ENCODE assay signal across 8 cellular contexts in genomic region chr4:121156822-121157769, GRCh38. TPM values are rescaled to one million over a fixed set of nuclear protein-coding genes. Genes with fewer than 3 reads are reported as not detected.
DNase-seq lines count a peak whose midpoint lies in the region; ATAC-seq and TF ChIP-seq lines count a peak whose summit lies in the region.

No MANE protein-coding gene starts in this region.

- ATAC-seq in HG03045 (IDR thresholded peaks at IDR 0.05; ENCODE audit: unreplicated experiment), result no peak

- no peaks in the 10 kb centered on the region for H3K79me2 ChIP-seq in neural cell (replicated peaks; ENCODE audit: insufficient read depth, low read length)

- H3K9me3 ChIP-seq in AG04450 (ENCODE audit: control insufficient read depth, insufficient read depth, low read length) (no peaks in the 10 kb centered on the region), HUES64 (ENCODE audit: insufficient read depth, low read depth, low read length) (no peaks in the 10 kb centered on the region), neural cell (ENCODE audit: low read length) (no peaks in the 10 kb centered on the region)

- H3K9ac ChIP-seq in HUES64 (ENCODE audit: low read depth, low read length), result peak overlapping the region; percentile 69
- peak overlapping the region; percentile 43 for H3K9ac ChIP-seq in neural cell (ENCODE audit: low read length)

- TF ChIP-seq RAD21 in neural cell (conservative IDR thresholded peaks at IDR 0.05), result no peak

- peaks cover 10% of the 10 kb centered on the region; the same call in 1 of the 2 replicates for H3K4me1 ChIP-seq in HUES64 (ENCODE audit: insufficient read depth, low read length)

- H3K27ac ChIP-seq in AG04450 (ENCODE audit: low read depth, low read length) (no peak overlapping the region), HUES64 (ENCODE audit: low read depth, low read length) (no peak overlapping the region), neural cell (ENCODE audit: low read length) (no peak overlapping the region)

- WGBS in HUES64, result 2% methylated on average over 32 of the region's 32 CpGs

- no peaks in the 10 kb centered on the region for H4K20me1 ChIP-seq in neural cell (ENCODE audit: insufficient read depth)

- H3K4me3 ChIP-seq in AG04450 (ENCODE audit: low read depth, low read length), result peak overlapping the region; percentile 59
- peak overlapping the region; percentile 76 for H3K4me3 ChIP-seq in HUES64 (ENCODE audit: low read length)
- H3K4me3 ChIP-seq in neural cell (ENCODE audit: low read length), result peak overlapping the region; percentile 60

- no peaks in the 10 kb centered on the region for H3K9me2 ChIP-seq in neural cell (ENCODE audit: insufficient read depth, low read length)

- DNase-seq in AG04450 (ENCODE audit: low read depth, low spot score), result no peak
- DNase-seq in activated T-cell treated with anti-CD3 and anti-CD28 coated beads for 4 hours, result peak; percentile 11
- DNase-seq in fibroblast of peridontal ligament (ENCODE audit: extremely low read depth), result peak; percentile 31
- DNase-seq in NCI-H510A (lab: John Stamatoyannopoulos, UW), result no peak
- DNase-seq in NCI-H1436 (lab: John Stamatoyannopoulos, UW), result no peak

- H3F3A ChIP-seq in neural cell (ENCODE audit: insufficient read depth, low read length, poor library complexity, severe bottlenecking), result no peaks in the 10 kb centered on the region

- POLR2A ChIA-PET in AG04450 (lab: Yijun Ruan, JAX), result no interaction called here

- CTCF ChIA-PET in AG04450 (lab: Charles Lee), result interaction anchor here (4.7 kb wide), 1 partner anchor 35 kb away, joined by 28 read pairs; no protein-coding TSS in a partner anchor

- H2AFZ ChIP-seq in neural cell (ENCODE audit: low read depth, low read length), result no peak overlapping the region

- TF ChIP-seq EP300 in neural cell (conservative IDR thresholded peaks at IDR 0.05; ENCODE audit: poor library complexity, severe bottlenecking), result no peak

- H3K36me3 ChIP-seq in HUES64 (ENCODE audit: insufficient read depth, low read length) (no peaks in the 10 kb centered on the region), neural cell (ENCODE audit: insufficient read depth, low read length) (no peaks in the 10 kb centered on the region)

- H3K27me3 ChIP-seq in AG04450 (ENCODE audit: control insufficient read depth, insufficient read depth, low read length) (no peaks in the 10 kb centered on the region), HUES64 (ENCODE audit: insufficient read depth, low read length) (peaks cover 15% of the 10 kb centered on the region), neural cell (ENCODE audit: insufficient read depth, low read depth, low read length) (peaks cover 6% of the 10 kb centered on the region)

- TF ChIP-seq CTCF in AG04450 (IDR thresholded peaks at IDR 0.05; ENCODE audit: low read depth, low read length) (no peak), neural cell (IDR thresholded peaks at IDR 0.05; ENCODE audit: poor library complexity, severe bottlenecking) (no peak)

- H3K4me2 ChIP-seq in neural cell (ENCODE audit: low read length), result peak overlapping the region; percentile 6

TF ChIP-seq in neural cell, 6 proteins besides CTCF, POLR2A, EP300 and RAD21:
- no peak for TF ChIP-seq TAF1 (IDR thresholded peaks at IDR 0.05; ENCODE audit: low read depth)
- TF ChIP-seq REST (IDR thresholded peaks at IDR 0.05; ENCODE audit: borderline replicate concordance), result no peak
- TF ChIP-seq MXI1 (conservative IDR thresholded peaks at IDR 0.05; ENCODE audit: poor library complexity, severe bottlenecking), result no peak
- no peak for TF ChIP-seq EZH2 (IDR thresholded peaks at IDR 0.05; ENCODE audit: borderline replicate concordance, insufficient read depth, low read length, poor library complexity, severe bottlenecking)
TF ChIP-seq in neural cell: peak in this region for 0.

RNA-seq across cellular contexts. Expression of gene TNIP3, which starts 7.0 kb away (rescaled TPM):
- 0.43 and 0.51 TPM in 2 replicates for polyA plus RNA-seq in AG04450 (2011; rRNA removed)
- 0.14 and 0.48 TPM in 2 replicates for polyA minus RNA-seq in AG04450 (2011; rRNA and poly(A)+ RNA removed)
- not detected for polyA plus RNA-seq in HUES64 (2013, experiment 1 of 2)
- not detected for polyA plus RNA-seq in HUES64 (2013, experiment 2 of 2)
- 0.09 TPM in 1 of 2 replicates, not detected in the other for polyA plus RNA-seq in neural cell
- 0.97 and 1.3 TPM in 2 replicates for polyA minus RNA-seq in neural cell

Comparison
In these comparisons a context has a peak if more than half of its experiments do, and no peak if none do; other contexts are left out.
1. DNase-seq: peak in activated T-cell treated with anti-CD3 and anti-CD28 coated beads for 4 hours (single experiment) and fibroblast of peridontal ligament (single experiment); none in AG04450 (single experiment), NCI-H510A (single experiment) and NCI-H1436 (single experiment).
2. Peak in every context shown above with its lines, with median percentiles within 50 percentile points of each other: H3K4me3 ChIP-seq.